In genomic region chr13:106986033-106986484, GRCh38 we compare ENCODE assay signal across 17 cellular contexts.
DNase-seq lines count a peak whose midpoint lies in the region; ATAC-seq and TF ChIP-seq lines count a peak whose summit lies in the region.
"Had no signal": no experiment of that assay in that cellular context is flagged by ENCODE, and none has a peak within 500 bp of the region (broad histone marks: within the 10 kb centered on the region; RNA-seq: fewer than 3 reads in every experiment).

No MANE protein-coding gene starts in this region.

- peaks cover 4% of the 10 kb centered on the region for H3K27me3 Mint-ChIP-seq in GM23338 (ENCODE audit: insufficient read depth, low read depth, poor library complexity)

- peak; percentile 51 for DNase-seq in GM23338 (ENCODE audit: low spot score)
- DNase-seq in astrocyte of the hippocampus (ENCODE audit: low read depth, low spot score), result peak; percentile 23
- DNase-seq in iPS DF 4.7 (ENCODE audit: extremely low read depth, low spot score), result peak; percentile 19
- DNase-seq in sciatic nerve (ENCODE audit: low spot score), result no peak
- DNase-seq in activated CD4-positive, alpha-beta T cell treated with anti-CD3 and anti-CD28 coated beads for 4 hours, result no peak
- DNase-seq in DMS79 (lab: John Stamatoyannopoulos, UW), result no peak
- DNase-seq in stimulated activated CD4-positive, alpha-beta T cell treated with anti-CD3 and anti-CD28 coated beads, Interleukin-4, amount 100 ng/mL, for 1 hour, result no peak
- DNase-seq: amygdala, BE2C, cortex of kidney, GOT3, Kasumi-1, NCI-H1417, SIG-M5 had no signal

- H3K9me2 ChIP-seq in GM23338 (ENCODE audit: insufficient read depth), result peaks cover 11% of the 10 kb centered on the region; the same call in 1 of the 2 replicates

- peaks cover 17% of the 10 kb centered on the region for H3K4me1 Mint-ChIP-seq in GM23338

- 0 out of 2 replicates have a peak overlapping the region, but pooled peaks have one; percentile 39 for H3K27ac Mint-ChIP-seq in GM23338

- TF ChIP-seq CTCF in GM23338 (conservative IDR thresholded peaks at IDR 0.05; ENCODE audit: low read depth in 2 of 2), result no peak

- H3K4me3 ChIP-seq in GM23338, result no peak overlapping the region
- H3K4me3 ChIP-seq: tibial nerve had no signal

- no peaks in the 10 kb centered on the region for H3K27me3 ChIP-seq in GM23338 (ENCODE audit: insufficient read depth)
- H3K27me3 ChIP-seq: BE2C, tibial nerve had no signal

- H3K4me2 ChIP-seq in GM23338, result no peak overlapping the region

- H3K4me1 ChIP-seq in GM23338 (ENCODE audit: insufficient read depth), result peaks cover 11% of the 10 kb centered on the region; the same call in 1 of the 2 replicates
- H3K4me1 ChIP-seq: BE2C, tibial nerve had no signal

- no peaks in the 10 kb centered on the region for H3K79me2 ChIP-seq in GM23338 (replicated peaks; ENCODE audit: insufficient read depth)

- no peak overlapping the region for H3K27ac ChIP-seq in GM23338 (ENCODE audit: low read depth)
- H3K27ac ChIP-seq: tibial nerve had no signal

- H2AFZ ChIP-seq in GM23338, result 0 out of 2 replicates have a peak overlapping the region, but pooled peaks have one; percentile 44

- H3F3A ChIP-seq in GM23338 (replicated peaks; ENCODE audit: low read depth), result no peaks in the 10 kb centered on the region

- no peaks in the 10 kb centered on the region for H3K9me3 Mint-ChIP-seq in GM23338

- H3K36me3 ChIP-seq in GM23338 (ENCODE audit: insufficient read depth), result no peaks in the 10 kb centered on the region
- H3K36me3 ChIP-seq: BE2C, tibial nerve had no signal

- H3K36me3 Mint-ChIP-seq in GM23338 (ENCODE audit: low read depth), result no peaks in the 10 kb centered on the region

- no peaks in the 10 kb centered on the region for H4K20me1 ChIP-seq in GM23338 (replicated peaks; ENCODE audit: insufficient read depth)

- intact Hi-C loops in sciatic nerve (cut with DNase I), result no loop called here

- H3K4me3 Mint-ChIP-seq in GM23338, result no peak overlapping the region

- ATAC-seq in GM23338 (peak; percentile 74), sciatic nerve (peak; percentile 50), HG02870 (IDR thresholded peaks at IDR 0.05; ENCODE audit: unreplicated experiment) (no peak)
- ATAC-seq: activated CD4-positive, CD25-positive, alpha-beta regulatory T cell treated with anti-CD3 and anti-CD28 coated beads, Interleukin-2, amount 50 U/mL, for 24 hours had no signal

TF ChIP-seq in GM23338, 12 proteins besides CTCF, POLR2A, EP300 and RAD21:
- TF ChIP-seq, protein P1, sequence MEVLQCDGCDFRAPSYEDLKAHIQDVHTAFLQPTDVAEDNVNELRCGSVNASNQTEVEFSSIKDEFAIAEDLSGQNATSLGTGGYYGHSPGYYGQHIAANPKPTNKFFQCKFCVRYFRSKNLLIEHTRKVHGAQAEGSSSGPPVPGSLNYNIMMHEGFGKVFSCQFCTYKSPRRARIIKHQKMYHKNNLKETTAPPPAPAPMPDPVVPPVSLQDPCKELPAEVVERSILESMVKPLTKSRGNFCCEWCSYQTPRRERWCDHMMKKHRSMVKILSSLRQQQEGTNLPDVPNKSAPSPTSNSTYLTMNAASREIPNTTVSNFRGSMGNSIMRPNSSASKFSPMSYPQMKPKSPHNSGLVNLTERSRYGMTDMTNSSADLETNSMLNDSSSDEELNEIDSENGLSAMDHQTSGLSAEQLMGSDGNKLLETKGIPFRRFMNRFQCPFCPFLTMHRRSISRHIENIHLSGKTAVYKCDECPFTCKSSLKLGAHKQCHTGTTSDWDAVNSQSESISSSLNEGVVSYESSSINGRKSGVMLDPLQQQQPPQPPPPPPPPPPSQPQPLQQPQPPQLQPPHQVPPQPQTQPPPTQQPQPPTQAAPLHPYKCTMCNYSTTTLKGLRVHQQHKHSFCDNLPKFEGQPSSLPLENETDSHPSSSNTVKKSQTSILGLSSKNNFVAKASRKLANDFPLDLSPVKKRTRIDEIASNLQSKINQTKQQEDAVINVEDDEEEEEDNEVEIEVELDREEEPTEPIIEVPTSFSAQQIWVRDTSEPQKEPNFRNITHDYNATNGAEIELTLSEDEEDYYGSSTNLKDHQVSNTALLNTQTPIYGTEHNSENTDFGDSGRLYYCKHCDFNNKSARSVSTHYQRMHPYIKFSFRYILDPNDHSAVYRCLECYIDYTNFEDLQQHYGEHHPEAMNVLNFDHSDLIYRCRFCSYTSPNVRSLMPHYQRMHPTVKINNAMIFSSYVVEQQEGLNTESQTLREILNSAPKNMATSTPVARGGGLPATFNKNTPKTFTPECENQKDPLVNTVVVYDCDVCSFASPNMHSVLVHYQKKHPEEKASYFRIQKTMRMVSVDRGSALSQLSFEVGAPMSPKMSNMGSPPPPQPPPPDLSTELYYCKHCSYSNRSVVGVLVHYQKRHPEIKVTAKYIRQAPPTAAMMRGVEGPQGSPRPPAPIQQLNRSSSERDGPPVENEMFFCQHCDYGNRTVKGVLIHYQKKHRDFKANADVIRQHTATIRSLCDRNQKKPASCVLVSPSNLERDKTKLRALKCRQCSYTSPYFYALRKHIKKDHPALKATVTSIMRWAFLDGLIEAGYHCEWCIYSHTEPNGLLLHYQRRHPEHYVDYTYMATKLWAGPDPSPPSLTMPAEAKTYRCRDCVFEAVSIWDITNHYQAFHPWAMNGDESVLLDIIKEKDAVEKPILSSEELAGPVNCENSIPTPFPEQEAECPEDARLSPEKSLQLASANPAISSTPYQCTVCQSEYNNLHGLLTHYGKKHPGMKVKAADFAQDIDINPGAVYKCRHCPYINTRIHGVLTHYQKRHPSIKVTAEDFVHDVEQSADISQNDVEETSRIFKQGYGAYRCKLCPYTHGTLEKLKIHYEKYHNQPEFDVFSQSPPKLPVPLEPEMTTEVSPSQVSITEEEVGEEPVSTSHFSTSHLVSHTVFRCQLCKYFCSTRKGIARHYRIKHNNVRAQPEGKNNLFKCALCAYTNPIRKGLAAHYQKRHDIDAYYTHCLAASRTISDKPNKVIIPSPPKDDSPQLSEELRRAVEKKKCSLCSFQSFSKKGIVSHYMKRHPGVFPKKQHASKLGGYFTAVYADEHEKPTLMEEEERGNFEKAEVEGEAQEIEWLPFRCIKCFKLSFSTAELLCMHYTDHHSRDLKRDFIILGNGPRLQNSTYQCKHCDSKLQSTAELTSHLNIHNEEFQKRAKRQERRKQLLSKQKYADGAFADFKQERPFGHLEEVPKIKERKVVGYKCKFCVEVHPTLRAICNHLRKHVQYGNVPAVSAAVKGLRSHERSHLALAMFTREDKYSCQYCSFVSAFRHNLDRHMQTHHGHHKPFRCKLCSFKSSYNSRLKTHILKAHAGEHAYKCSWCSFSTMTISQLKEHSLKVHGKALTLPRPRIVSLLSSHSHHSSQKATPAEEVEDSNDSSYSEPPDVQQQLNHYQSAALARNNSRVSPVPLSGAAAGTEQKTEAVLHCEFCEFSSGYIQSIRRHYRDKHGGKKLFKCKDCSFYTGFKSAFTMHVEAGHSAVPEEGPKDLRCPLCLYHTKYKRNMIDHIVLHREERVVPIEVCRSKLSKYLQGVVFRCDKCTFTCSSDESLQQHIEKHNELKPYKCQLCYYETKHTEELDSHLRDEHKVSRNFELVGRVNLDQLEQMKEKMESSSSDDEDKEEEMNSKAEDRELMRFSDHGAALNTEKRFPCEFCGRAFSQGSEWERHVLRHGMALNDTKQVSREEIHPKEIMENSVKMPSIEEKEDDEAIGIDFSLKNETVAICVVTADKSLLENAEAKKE (CRISPR knock-in tag; IDR thresholded peaks at IDR 0.05), result peak; percentile 95
- no peak for TF ChIP-seq STAT1 (IDR thresholded peaks at IDR 0.05; ENCODE audit: unreplicated experiment)
- TF ChIP-seq ZNF114 (CRISPR knock-in tag; IDR thresholded peaks at IDR 0.05), result 0 out of 2 replicates have a peak, but pooled peaks have one; percentile 17

Comparison
In these comparisons a context has a peak if more than half of its experiments do, and no peak if none do; other contexts are left out.
1. DNase-seq: peak in GM23338 (single experiment), astrocyte of the hippocampus (single experiment) and iPS DF 4.7 (single experiment); none in sciatic nerve (single experiment), activated CD4-positive, alpha-beta T cell treated with anti-CD3 and anti-CD28 coated beads for 4 hours (0 of 2), DMS79 (single experiment) and stimulated activated CD4-positive, alpha-beta T cell treated with anti-CD3 and anti-CD28 coated beads, Interleukin-4, amount 100 ng/mL, for 1 hour (single experiment).